Comparison of ENCODE assay signal across 8 cellular contexts in genomic region chr1:209985002-209985401, GRCh38. TPM values are rescaled to one million over a fixed set of nuclear protein-coding genes. Genes with fewer than 3 reads are reported as not detected.
"Had no signal": no experiment of that assay in that cellular context is flagged by ENCODE, and none has a peak within 500 bp of the region (broad histone marks: within the 10 kb centered on the region; RNA-seq: fewer than 3 reads in every experiment).

No MANE protein-coding gene starts in this region.

- ATAC-seq: GM12878 had no signal

- DNase-seq: GDM1, GF-D8 had no signal

- FAIRE-seq: G401.6, GM12878, GM12891, GM12892, GM18507, GM19239 had no signal

- H3K4me3 ChIP-seq: GM12878 had no signal

RNA-seq across cellular contexts. Expression of gene SYT14, which starts 47.0 kb away (rescaled TPM):
- total RNA-seq: GM12878 had no signal
